In genomic region chr3:138646008-138646407, GRCh38 we compare ENCODE assay signal across 4 cellular contexts.
"Had no signal": no experiment of that assay in that cellular context is flagged by ENCODE, and none has a peak within 500 bp of the region (broad histone marks: within the 10 kb centered on the region; RNA-seq: fewer than 3 reads in every experiment).

No MANE protein-coding gene starts in this region.

- H3K4me3 Mint-ChIP-seq: GM23338 had no signal

- DNase-seq: H7, IMR-90, KBM-7 had no signal

- H3K27ac Mint-ChIP-seq: GM23338 had no signal

- H3K4me1 Mint-ChIP-seq: GM23338 had no signal
